ENCODE assay signal across 8 cellular contexts in genomic region chr1:226082959-226083302, GRCh38. TPM values are rescaled to one million over a fixed set of nuclear protein-coding genes. Genes with fewer than 3 reads are reported as not detected.
DNase-seq lines count a peak whose midpoint lies in the region; ATAC-seq and TF ChIP-seq lines count a peak whose summit lies in the region.

No MANE protein-coding gene starts in this region.

- peak overlapping the region; percentile 88 for H3K27ac Mint-ChIP-seq in HFFc6
- peak overlapping the region; percentile 24 for H3K27ac Mint-ChIP-seq in MCF 10A (ENCODE audit: low read depth, unreplicated experiment)
- H3K27ac Mint-ChIP-seq in stimulated activated memory B cell treated with anti-CD40 and anti-IgM and Interleukin-4, amounts not matched to agents 10 μg/mL and 1 μg/mL and 100 μg/mL, for 72 hours = peak overlapping the region; percentile 92

- TF ChIP-seq CTCF in HFFc6 (IDR thresholded peaks at IDR 0.05) (no peak), MCF 10A (IDR thresholded peaks at IDR 0.05; ENCODE audit: unreplicated experiment) (no peak)

- CTCF ChIA-PET in MCF 10A (lab: Yijun Ruan, JAX) = interaction anchor here (0.8 to 3.5 kb wide), 12 partner anchors 9 to 428 kb away, joined by 3 to 41 read pairs (median 4); no protein-coding TSS in a partner anchor

- intact Hi-C loops in MCF 10A (cut with micrococcal nuclease) = loop anchor here (1.0 to 5.0 kb wide), 3 partner anchors 18 to 39 kb away; no protein-coding TSS in a partner anchor

- H3K4me3 Mint-ChIP-seq in HFFc6 (peak overlapping the region; percentile 88), MCF 10A (ENCODE audit: unreplicated experiment) (peak overlapping the region; percentile 83)
- peak overlapping the region; percentile 99 for H3K4me3 Mint-ChIP-seq in stimulated activated memory B cell treated with anti-CD40 and anti-IgM and Interleukin-4, amounts not matched to agents 10 μg/mL and 1 μg/mL and 100 μg/mL, for 72 hours

- no peaks in the 10 kb centered on the region for H3K9me3 Mint-ChIP-seq in HFFc6
- H3K9me3 Mint-ChIP-seq in MCF 10A (ENCODE audit: unreplicated experiment) = no peaks in the 10 kb centered on the region
- H3K9me3 Mint-ChIP-seq in stimulated activated memory B cell treated with anti-CD40 and anti-IgM and Interleukin-4, amounts not matched to agents 10 μg/mL and 1 μg/mL and 100 μg/mL, for 72 hours = no peaks in the 10 kb centered on the region

- DNase-seq in NCI-H82 (lab: John Stamatoyannopoulos, UW) (peak; percentile 65), NCI-H82 treated with DMSO at 0.1 percent for 48 hours (lab: John Stamatoyannopoulos, UW; ENCODE audit: unreplicated experiment) (no peak), HFFc6 (peak; percentile 25), NCI-H2196 (lab: John Stamatoyannopoulos, UW; ENCODE audit: unreplicated experiment) (peak; percentile 48), MCF 10A (ENCODE audit: unreplicated experiment) (peak; percentile 59), iris pigment epithelial cell (ENCODE audit: low read depth) (peak; percentile 46), NCI-H1048 (lab: John Stamatoyannopoulos, UW) (no peak)

- TSS peak; percentile 73 for BruUV-seq in MCF 10A (replicated peaks; lab: Mats Ljungman, UMichigan)

- H3K27me3 Mint-ChIP-seq in HFFc6 (ENCODE audit: insufficient read depth) (no peaks in the 10 kb centered on the region), MCF 10A (ENCODE audit: insufficient read depth, unreplicated experiment) (no peaks in the 10 kb centered on the region)
- H3K27me3 Mint-ChIP-seq in stimulated activated memory B cell treated with anti-CD40 and anti-IgM and Interleukin-4, amounts not matched to agents 10 μg/mL and 1 μg/mL and 100 μg/mL, for 72 hours = no peaks in the 10 kb centered on the region

- no peak for ATAC-seq in stimulated activated memory B cell treated with anti-CD40 and anti-IgM and Interleukin-4, amounts not matched to agents 10 μg/mL and 1 μg/mL and 100 μg/mL, for 72 hours

- H3K4me1 Mint-ChIP-seq in HFFc6 (ENCODE audit: low read depth) (peaks cover 8% of the 10 kb centered on the region), MCF 10A (ENCODE audit: insufficient read depth, unreplicated experiment) (peaks cover 6% of the 10 kb centered on the region)
- H3K4me1 Mint-ChIP-seq in stimulated activated memory B cell treated with anti-CD40 and anti-IgM and Interleukin-4, amounts not matched to agents 10 μg/mL and 1 μg/mL and 100 μg/mL, for 72 hours = peaks cover 29% of the 10 kb centered on the region

- POLR2A ChIA-PET in MCF 10A (lab: Yijun Ruan, JAX) = interaction anchor here (0.6 to 5.7 kb wide), 28 partner anchors 9 to 1910 kb away, joined by 3 to 99 read pairs (median 4); partner anchors contain the start of genes H3-3A, LIN9, SDE2 and SRP9

- H3K36me3 Mint-ChIP-seq in HFFc6 (ENCODE audit: low read depth) (no peaks in the 10 kb centered on the region), MCF 10A (ENCODE audit: insufficient read depth, unreplicated experiment) (no peaks in the 10 kb centered on the region)
- no peaks in the 10 kb centered on the region for H3K36me3 Mint-ChIP-seq in stimulated activated memory B cell treated with anti-CD40 and anti-IgM and Interleukin-4, amounts not matched to agents 10 μg/mL and 1 μg/mL and 100 μg/mL, for 72 hours

RNA-seq across cellular contexts. Expression of gene H3-3A, which starts 20.4 kb away (rescaled TPM):
- 100 to 1,000 TPM; 307 to 338 (median 326) TPM for total RNA-seq in HFFc6 (2021; fragmentation: NEBNext Ultra II Directional; extraction: Animal tissue kit (Norgen Biotek cat#: 25700))
- total RNA-seq in MCF 10A (2022) = 635 and 710 TPM in 2 replicates

Comparison
In these comparisons a context has a peak if more than half of its experiments do, and no peak if none do; other contexts are left out.
1. DNase-seq: peak in NCI-H82 (single experiment), HFFc6 (single experiment), NCI-H2196 (single experiment), MCF 10A (single experiment) and iris pigment epithelial cell (single experiment); none in NCI-H82 treated with DMSO at 0.1 percent for 48 hours (single experiment) and NCI-H1048 (single experiment).
2. H3K27ac Mint-ChIP-seq: peak in every context shown above with its lines; median percentile 92 in stimulated activated memory B cell treated with anti-CD40 and anti-IgM and Interleukin-4, amounts not matched to agents 10 μg/mL and 1 μg/mL and 100 μg/mL, for 72 hours; 88 in HFFc6; 24 in MCF 10A.
3. Peak in every context shown above with its lines, with median percentiles within 50 percentile points of each other: H3K4me3 Mint-ChIP-seq.